16 cellular contexts compared by ENCODE assay signal in genomic region chr16:10103096-10103495, GRCh38.
"Had no signal": no experiment of that assay in that cellular context is flagged by ENCODE, and none has a peak within 500 bp of the region (broad histone marks: within the 10 kb centered on the region; RNA-seq: fewer than 3 reads in every experiment).

No MANE protein-coding gene starts in this region.

- DNase-seq: activated B cell treated with CpG ODN at 0.5 μM for 24 hours; activated CD4-positive, alpha-beta T cell treated with anti-CD3 and anti-CD28 coated beads for 48 hours; activated CD8-positive, alpha-beta T cell treated with anti-CD3 and anti-CD28 coated beads for 36 hours; activated naive CD4-positive, alpha-beta T cell treated with anti-CD3 and anti-CD28 coated beads, Interleukin-2, amount 10 ng/mL, durations not matched to agents 7 days and 5 days; activated naive CD8-positive, alpha-beta T cell treated with anti-CD3 and anti-CD28 coated beads, Interleukin-2, amount 50 U/mL, for 24 hours; activated T-cell treated with anti-CD3 and anti-CD28 coated beads, Interleukin-2, amount 50 U/mL, for 1 hour; aorta; heart right ventricle; natural killer cell; sigmoid colon; spleen; stimulated activated CD4-positive, alpha-beta T cell treated with anti-CD3 and anti-CD28 coated beads, Interleukin-4, amount 100 ng/mL, for 4 hours; upper lobe of right lung had no signal

- H3K4me3 ChIP-seq: breast epithelium, coronary artery, heart right ventricle, sigmoid colon, spleen, thoracic aorta, upper lobe of right lung had no signal
